9 cellular contexts compared by ENCODE assay signal in the genomic region with DNA sequence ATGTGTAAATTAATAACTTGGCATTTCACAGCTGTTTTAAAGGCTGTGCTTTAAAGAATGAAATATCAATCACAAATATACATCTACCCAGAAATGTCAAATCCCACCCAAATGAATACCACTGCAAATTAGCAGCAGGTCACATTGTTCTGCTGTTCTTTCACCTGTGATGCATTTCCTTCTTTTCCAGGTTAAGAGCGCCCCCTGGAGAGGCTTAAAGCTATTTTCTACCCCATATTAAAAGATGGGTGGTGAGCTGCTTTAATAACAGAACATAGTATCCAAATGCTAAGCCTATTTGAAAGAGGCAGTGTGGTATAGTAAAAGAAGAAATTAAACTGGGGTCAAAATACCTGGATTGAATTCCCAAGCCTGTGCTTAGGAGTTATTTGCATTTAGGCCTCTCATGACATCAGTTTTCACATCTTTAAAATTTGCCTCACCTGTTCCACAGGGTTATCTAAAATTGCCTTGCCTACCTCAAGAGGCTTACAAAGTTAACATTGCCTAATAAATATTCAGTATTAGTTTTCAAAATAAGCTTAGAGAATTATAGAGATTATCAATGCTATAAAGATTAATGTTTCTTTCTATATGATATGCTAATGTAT.
A peak's percentile ranks its signal among the peaks of the same experiment; 100 is the strongest.
DNase-seq lines count a peak whose midpoint lies in the region; ATAC-seq and TF ChIP-seq lines count a peak whose summit lies in the region.
"Had no signal": no experiment of that assay in that cellular context is flagged by ENCODE, and none has a peak within 500 bp of the region (broad histone marks: within the 10 kb centered on the region; RNA-seq: fewer than 3 reads in every experiment).

No MANE protein-coding gene starts in this region.

- H3K27ac ChIP-seq in esophagus muscularis mucosa (replicated peaks in 1 of 4) = no peak overlapping the region

- H3K4me3 Mint-ChIP-seq in activated T-cell treated with anti-CD3 and anti-CD28 coated beads, Interleukin-2, amount 50 U/mL, for 72 hours = no peak overlapping the region
- H3K4me3 Mint-ChIP-seq: activated naive CD4-positive, alpha-beta T cell treated with anti-CD3 and anti-CD28 coated beads, Interleukin-2, amount 50 U/mL, for 24 hours had no signal

- no peak for ATAC-seq in activated T-cell treated with anti-CD3 and anti-CD28 coated beads, Interleukin-2, amount 50 U/mL, for 72 hours (replicated peaks in 1 of 2)
- ATAC-seq in GM21576 (IDR thresholded peaks at IDR 0.05; ENCODE audit: unreplicated experiment) (no peak), HG03135 (IDR thresholded peaks at IDR 0.05; ENCODE audit: unreplicated experiment) (no peak)

- no peak for TF ChIP-seq POLR2A in esophagus muscularis mucosa (IDR thresholded peaks at IDR 0.05; ENCODE audit: low read depth)

- no peaks in the 10 kb centered on the region for H3K9me3 ChIP-seq in esophagus muscularis mucosa

- H3K27me3 Mint-ChIP-seq in activated T-cell treated with anti-CD3 and anti-CD28 coated beads, Interleukin-2, amount 50 U/mL, for 72 hours (ENCODE audit: low read depth) = no peaks in the 10 kb centered on the region
- H3K27me3 Mint-ChIP-seq: activated naive CD4-positive, alpha-beta T cell treated with anti-CD3 and anti-CD28 coated beads, Interleukin-2, amount 50 U/mL, for 24 hours had no signal

- no peaks in the 10 kb centered on the region for H3K4me1 Mint-ChIP-seq in activated T-cell treated with anti-CD3 and anti-CD28 coated beads, Interleukin-2, amount 50 U/mL, for 72 hours (ENCODE audit: low read depth)
- H3K4me1 Mint-ChIP-seq: activated naive CD4-positive, alpha-beta T cell treated with anti-CD3 and anti-CD28 coated beads, Interleukin-2, amount 50 U/mL, for 24 hours had no signal

- TF ChIP-seq CTCF in esophagus muscularis mucosa (IDR thresholded peaks at IDR 0.05) = peak in 2 of 3 experiments; percentile 35 to 50
- peak; percentile 83 for TF ChIP-seq CTCF in retinal pigment epithelial cell (conservative IDR thresholded peaks at IDR 0.05; ENCODE audit: low read depth, low read length)

- in situ Hi-C loops in KBM-7 (cut with MboI; ENCODE audit: low pct_unique_long_range_greater_than_20kb, low sequenced_read_pairs) = no loop called here

- no peaks in the 10 kb centered on the region for H3K27me3 ChIP-seq in esophagus muscularis mucosa

- no peaks in the 10 kb centered on the region for H3K36me3 ChIP-seq in esophagus muscularis mucosa

- H3K27ac Mint-ChIP-seq in activated T-cell treated with anti-CD3 and anti-CD28 coated beads, Interleukin-2, amount 50 U/mL, for 72 hours = no peak overlapping the region
- H3K27ac Mint-ChIP-seq: activated naive CD4-positive, alpha-beta T cell treated with anti-CD3 and anti-CD28 coated beads, Interleukin-2, amount 50 U/mL, for 24 hours had no signal

- intact Hi-C loops in esophagus muscularis mucosa (cut with DNase I) = no loop called here

- H3K4me3 ChIP-seq in esophagus muscularis mucosa (no peak overlapping the region), retinal pigment epithelial cell (ENCODE audit: low read length) (no peak overlapping the region)

- no peaks in the 10 kb centered on the region for H3K4me1 ChIP-seq in esophagus muscularis mucosa

- 0% methylated on average over 1 of the region's 1 CpG for WGBS in esophagus muscularis mucosa

- TF ChIP-seq EP300 in esophagus muscularis mucosa (IDR thresholded peaks at IDR 0.05) = no peak

- peak; percentile 14 to 15 for DNase-seq in activated T-cell treated with anti-CD3 and anti-CD28 coated beads, Interleukin-2, amount 50 U/mL, for 72 hours
- no peak for DNase-seq in activated T-cell treated with anti-CD3 and anti-CD28 coated beads for 4 hours
- DNase-seq in KBM-7 = peak; percentile 81
- DNase-seq in RKO (ENCODE audit: low spot score) = peak; percentile 63
- DNase-seq in esophagus muscularis mucosa (ENCODE audit: extremely low spot score) = no peak
- DNase-seq in retinal pigment epithelial cell (ENCODE audit: low read depth) = peak; percentile 10

- no peaks in the 10 kb centered on the region for H3K36me3 Mint-ChIP-seq in activated T-cell treated with anti-CD3 and anti-CD28 coated beads, Interleukin-2, amount 50 U/mL, for 72 hours (ENCODE audit: insufficient read depth in 2 of 2)
- H3K36me3 Mint-ChIP-seq: activated naive CD4-positive, alpha-beta T cell treated with anti-CD3 and anti-CD28 coated beads, Interleukin-2, amount 50 U/mL, for 24 hours had no signal

- peaks cover 0 to 2% of the 10 kb centered on the region in 2 donors for H3K9me3 Mint-ChIP-seq in activated T-cell treated with anti-CD3 and anti-CD28 coated beads, Interleukin-2, amount 50 U/mL, for 72 hours
- H3K9me3 Mint-ChIP-seq: activated naive CD4-positive, alpha-beta T cell treated with anti-CD3 and anti-CD28 coated beads, Interleukin-2, amount 50 U/mL, for 24 hours had no signal

Comparison
In these comparisons a context has a peak if more than half of its experiments do, and no peak if none do; other contexts are left out.
1. DNase-seq: peak in activated T-cell treated with anti-CD3 and anti-CD28 coated beads, Interleukin-2, amount 50 U/mL, for 72 hours (2 of 2), KBM-7 (single experiment), RKO (single experiment) and retinal pigment epithelial cell (single experiment); none in activated T-cell treated with anti-CD3 and anti-CD28 coated beads for 4 hours (single experiment) and esophagus muscularis mucosa (single experiment).